14 cellular contexts compared by ENCODE assay signal in genomic region chr20:3680701-3681351, GRCh38. TPM values are rescaled to one million over a fixed set of nuclear protein-coding genes. Genes with fewer than 3 reads are reported as not detected.
DNase-seq lines count a peak whose midpoint lies in the region; TF ChIP-seq lines count a peak whose summit lies in the region.
"Had no signal": no experiment of that assay in that cellular context is flagged by ENCODE, and none has a peak within 500 bp of the region (broad histone marks: within the 10 kb centered on the region; RNA-seq: fewer than 3 reads in every experiment).

No MANE protein-coding gene starts in this region.

- H3K27me3 ChIP-seq in fibroblast of lung (ENCODE audit: control insufficient read depth, insufficient read depth, low read length) = no peaks in the 10 kb centered on the region

- H3K36me3 ChIP-seq in fibroblast of lung (ENCODE audit: control insufficient read depth, insufficient read depth, low read length) = no peaks in the 10 kb centered on the region
- H3K36me3 ChIP-seq in urinary bladder (ENCODE audit: insufficient read depth) = no peaks in the 10 kb centered on the region

- H3K27ac ChIP-seq in fibroblast of lung (ENCODE audit: insufficient read depth, low read length) = peak overlapping the region; percentile 55
- peak overlapping the region; percentile 76 for H3K27ac ChIP-seq in urinary bladder (ENCODE audit: low read depth)

- H3K27me3 Mint-ChIP-seq in nephron progenitor cell (ENCODE audit: low read depth, poor library complexity) = peaks cover 56% of the 10 kb centered on the region

- H3K4me1 ChIP-seq in fibroblast of lung (ENCODE audit: control insufficient read depth, extremely low read depth, insufficient read depth, low read length) (peaks cover 17% of the 10 kb centered on the region), urinary bladder (ENCODE audit: insufficient read depth) (peaks cover 1% of the 10 kb centered on the region)

- no peak overlapping the region for H2AFZ ChIP-seq in fibroblast of lung (ENCODE audit: low read length)

- H3K4me2 ChIP-seq in fibroblast of lung (ENCODE audit: extremely low read depth, insufficient read depth, low read length) = peak overlapping the region; percentile 94

- peak overlapping the region; percentile 48 for H3K9ac ChIP-seq in fibroblast of lung (ENCODE audit: insufficient read depth, low read length)

- H3K4me3 Mint-ChIP-seq in nephron progenitor cell = peak overlapping the region; percentile 83

- peak overlapping the region; percentile 33 to 93 (median 66) for H3K4me3 ChIP-seq in fibroblast of lung (replicated peaks in 1 of 4; ENCODE audit: control extremely low read depth in 1 of 4, insufficient read depth in 1 of 4, low read depth in 3 of 4, low read length in 4 of 4)
- H3K4me3 ChIP-seq in urinary bladder (ENCODE audit: low read depth, low read length) = peak overlapping the region; percentile 58

- TF ChIP-seq CTCF in fibroblast of lung (conservative IDR thresholded peaks at IDR 0.05 in 1 of 2, IDR thresholded peaks at IDR 0.05 in 1 of 2; ENCODE audit: low read depth in 1 of 2, low read length in 2 of 2) = no peak
- no peak for TF ChIP-seq CTCF in nephron progenitor cell (IDR thresholded peaks at IDR 0.05)

- H4K20me1 ChIP-seq in fibroblast of lung (ENCODE audit: control insufficient read depth, extremely low read depth, insufficient read depth, low read length) = no peaks in the 10 kb centered on the region

- no peaks in the 10 kb centered on the region for H3K9me3 ChIP-seq in fibroblast of lung (ENCODE audit: control insufficient read depth, insufficient read depth, low read depth, low read length)

- H3K9me3 Mint-ChIP-seq in nephron progenitor cell = no peaks in the 10 kb centered on the region

- 34% methylated on average over 15 of the region's 15 CpGs for WGBS in urinary bladder

- peaks cover 9% of the 10 kb centered on the region for H3K79me2 ChIP-seq in fibroblast of lung (ENCODE audit: control insufficient read depth, insufficient read depth, low read length)

- H3K4me1 Mint-ChIP-seq in nephron progenitor cell = peaks cover 36% of the 10 kb centered on the region

- no peaks in the 10 kb centered on the region for H3K36me3 Mint-ChIP-seq in nephron progenitor cell (ENCODE audit: low read depth)

- no peak overlapping the region for H3K27ac Mint-ChIP-seq in nephron progenitor cell

- DNase-seq in NCI-H510A treated with DMSO at 0.1 percent for 48 hours (lab: John Stamatoyannopoulos, UW) (peak; percentile 27), NCI-H510A (lab: John Stamatoyannopoulos, UW) (no peak), fibroblast of lung (ENCODE audit: low read depth in 2 of 2) (peak in 1 of 2 donors; percentile 10), nephron progenitor cell (no peak), anterior cingulate cortex (lab: John Stamatoyannopoulos, UW) (no peak), DMS 273 treated with DMSO at 0.1 percent for 48 hours (lab: John Stamatoyannopoulos, UW) (no peak)
- no peak for DNase-seq in activated CD4-positive, CD25-positive, alpha-beta regulatory T cell (lab: John Stamatoyannopoulos, UW)
- DNase-seq: activated CD8-positive, alpha-beta memory T cell treated with anti-CD3 and anti-CD28 coated beads, Interleukin-2, amount 50 U/mL, for 48 hours; central memory CD4-positive, alpha-beta T cell; GDM1; NCI-H146 had no signal

RNA-seq across cellular contexts. Expression of gene ADAM33, which starts 1.0 kb away (rescaled TPM):
- total RNA-seq in fibroblast of lung = 37.2 and 67.9 TPM in 2 replicates
- polyA plus RNA-seq in fibroblast of lung = 27.9 and 29.4 TPM in 2 replicates
- polyA plus RNA-seq in fibroblast of lung (2012) = 38.2 and 39.1 TPM in 2 replicates
- polyA minus RNA-seq in fibroblast of lung (ENCODE audit: low replicate concordance) = 35.1 and 38.6 TPM in 2 replicates
- total RNA-seq in urinary bladder = 88.2 TPM
- polyA plus RNA-seq in urinary bladder = 111 TPM
- total RNA-seq: A172, OCI-LY7 had no signal

RNA-seq across cellular contexts. Expression of gene GFRA4, which starts 17.6 kb away (rescaled TPM):
- not detected in 2 replicates for total RNA-seq in fibroblast of lung
- polyA plus RNA-seq in fibroblast of lung = not detected in 2 replicates
- not detected in 2 replicates for polyA plus RNA-seq in fibroblast of lung (2012)
- not detected in 2 replicates for polyA minus RNA-seq in fibroblast of lung (ENCODE audit: low replicate concordance)
- total RNA-seq in urinary bladder = not detected
- polyA plus RNA-seq in urinary bladder = not detected
- total RNA-seq: A172, OCI-LY7 had no signal

RNA-seq across cellular contexts. Expression of gene SIGLEC1, which starts 31.6 kb away (rescaled TPM):
- total RNA-seq in fibroblast of lung (not detected in 2 replicates), urinary bladder (3.2 TPM)
- polyA plus RNA-seq in fibroblast of lung (not detected in 2 replicates), urinary bladder (7.6 TPM)
- polyA plus RNA-seq in fibroblast of lung (2012) = not detected in 2 replicates
- polyA minus RNA-seq in fibroblast of lung (ENCODE audit: low replicate concordance) = not detected in 2 replicates
- total RNA-seq: A172 had no signal

RNA-seq across cellular contexts. Expression of gene HSPA12B, which starts 51.7 kb away (rescaled TPM):
- 0.17 and 0.77 TPM in 2 replicates for total RNA-seq in fibroblast of lung
- 0.02 and 0.08 TPM in 2 replicates for polyA plus RNA-seq in fibroblast of lung
- 0.33 and 1.2 TPM in 2 replicates for polyA plus RNA-seq in fibroblast of lung (2012)
- 0.27 and 0.33 TPM in 2 replicates for polyA minus RNA-seq in fibroblast of lung (ENCODE audit: low replicate concordance)
- 10.7 TPM for total RNA-seq in urinary bladder
- polyA plus RNA-seq in urinary bladder = 11.8 TPM
- total RNA-seq: A172, OCI-LY7 had no signal
